1 cellular context compared by ENCODE assay signal in the genomic region with DNA sequence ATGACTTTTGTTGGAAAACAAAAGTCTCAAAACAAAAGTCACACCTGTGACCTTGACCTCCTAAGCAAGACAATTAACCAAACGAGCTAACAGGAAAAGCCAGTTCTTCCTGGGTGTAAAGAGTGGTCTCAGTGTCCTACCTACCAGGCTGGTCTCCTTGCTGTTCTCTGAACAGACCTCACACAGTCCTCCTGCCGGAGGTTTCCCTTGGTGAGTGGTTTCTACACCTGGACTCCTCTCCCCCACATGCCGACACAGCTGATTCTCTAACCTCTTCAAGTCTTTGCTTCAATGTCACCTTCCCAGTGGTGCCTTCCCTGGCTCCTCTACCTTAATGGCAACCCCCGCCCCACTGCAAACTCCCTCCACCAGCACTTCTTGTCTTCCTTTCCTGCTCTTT.
TF ChIP-seq lines count a peak whose summit lies in the region.

No MANE protein-coding gene starts in this region.

TF ChIP-seq in GM23338, 12 proteins besides CTCF, POLR2A, EP300 and RAD21 (continued from another document):
- TF ChIP-seq, protein P1, sequence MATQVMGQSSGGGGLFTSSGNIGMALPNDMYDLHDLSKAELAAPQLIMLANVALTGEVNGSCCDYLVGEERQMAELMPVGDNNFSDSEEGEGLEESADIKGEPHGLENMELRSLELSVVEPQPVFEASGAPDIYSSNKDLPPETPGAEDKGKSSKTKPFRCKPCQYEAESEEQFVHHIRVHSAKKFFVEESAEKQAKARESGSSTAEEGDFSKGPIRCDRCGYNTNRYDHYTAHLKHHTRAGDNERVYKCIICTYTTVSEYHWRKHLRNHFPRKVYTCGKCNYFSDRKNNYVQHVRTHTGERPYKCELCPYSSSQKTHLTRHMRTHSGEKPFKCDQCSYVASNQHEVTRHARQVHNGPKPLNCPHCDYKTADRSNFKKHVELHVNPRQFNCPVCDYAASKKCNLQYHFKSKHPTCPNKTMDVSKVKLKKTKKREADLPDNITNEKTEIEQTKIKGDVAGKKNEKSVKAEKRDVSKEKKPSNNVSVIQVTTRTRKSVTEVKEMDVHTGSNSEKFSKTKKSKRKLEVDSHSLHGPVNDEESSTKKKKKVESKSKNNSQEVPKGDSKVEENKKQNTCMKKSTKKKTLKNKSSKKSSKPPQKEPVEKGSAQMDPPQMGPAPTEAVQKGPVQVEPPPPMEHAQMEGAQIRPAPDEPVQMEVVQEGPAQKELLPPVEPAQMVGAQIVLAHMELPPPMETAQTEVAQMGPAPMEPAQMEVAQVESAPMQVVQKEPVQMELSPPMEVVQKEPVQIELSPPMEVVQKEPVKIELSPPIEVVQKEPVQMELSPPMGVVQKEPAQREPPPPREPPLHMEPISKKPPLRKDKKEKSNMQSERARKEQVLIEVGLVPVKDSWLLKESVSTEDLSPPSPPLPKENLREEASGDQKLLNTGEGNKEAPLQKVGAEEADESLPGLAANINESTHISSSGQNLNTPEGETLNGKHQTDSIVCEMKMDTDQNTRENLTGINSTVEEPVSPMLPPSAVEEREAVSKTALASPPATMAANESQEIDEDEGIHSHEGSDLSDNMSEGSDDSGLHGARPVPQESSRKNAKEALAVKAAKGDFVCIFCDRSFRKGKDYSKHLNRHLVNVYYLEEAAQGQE (IDR thresholded peaks at IDR 0.05; ENCODE audit: unreplicated experiment) = no peak
- no peak for TF ChIP-seq EZH2 (IDR thresholded peaks at IDR 0.05; ENCODE audit: low read depth, unreplicated experiment)
- no peak for TF ChIP-seq STAT1 (IDR thresholded peaks at IDR 0.05; ENCODE audit: unreplicated experiment)
